In genomic region chr19:4803736-4804695, GRCh38 we compare ENCODE assay signal across 8 cellular contexts. TPM values are rescaled to one million over a fixed set of nuclear protein-coding genes. Genes with fewer than 3 reads are reported as not detected.
DNase-seq lines count a peak whose midpoint lies in the region; ATAC-seq and TF ChIP-seq lines count a peak whose summit lies in the region.

No MANE protein-coding gene starts in this region.

- no peak overlapping the region for H3K27ac Mint-ChIP-seq in mesothelial cell of epicardium

- H3K9me3 ChIP-seq in stomach: no peaks in the 10 kb centered on the region

- peaks cover 2% of the 10 kb centered on the region for H3K4me1 Mint-ChIP-seq in mesothelial cell of epicardium

- TF ChIP-seq POLR2A in stomach (IDR thresholded peaks at IDR 0.05): no peak

- no peaks in the 10 kb centered on the region for H3K27me3 ChIP-seq in stomach

- H3K36me3 Mint-ChIP-seq in mesothelial cell of epicardium: peaks cover 2% of the 10 kb centered on the region

- H3K27ac ChIP-seq in stomach: no peak overlapping the region

- peaks cover 0 to 4% (median 0%) of the 10 kb centered on the region in 4 donors for H3K36me3 ChIP-seq in stomach

- TF ChIP-seq CTCF in mesothelial cell of epicardium (IDR thresholded peaks at IDR 0.05; ENCODE audit: unreplicated experiment) (peak; percentile 54), stomach (IDR thresholded peaks at IDR 0.05) (peak in 5 of 7 experiments; percentile 45 to 72 (median 64))

- DNase-seq in NOMO-1 (lab: John Stamatoyannopoulos, UW; ENCODE audit: unreplicated experiment in 2 of 2): peak; percentile 18 to 31
- DNase-seq in NOMO-1 treated with DMSO at 0.1 percent for 48 hours (lab: John Stamatoyannopoulos, UW; ENCODE audit: unreplicated experiment): no peak
- peak; percentile 15 for DNase-seq in NCI-H2227 treated with DMSO at 0.1 percent for 48 hours (lab: John Stamatoyannopoulos, UW)
- peak; percentile 59 for DNase-seq in activated CD4-positive, alpha-beta T cell treated with anti-CD3 and anti-CD28 coated beads, Interleukin-2, amount 50 U/mL, for 1 hour
- DNase-seq in dermis microvascular lymphatic vessel endothelial cell (ENCODE audit: low read depth in 2 of 2): peak; percentile 30 to 70
- DNase-seq in mesothelial cell of epicardium (ENCODE audit: low spot score in 2 of 2, unreplicated experiment in 2 of 2): peak; percentile 61 to 75
- peak; percentile 65 for DNase-seq in stomach

- peak overlapping the region in 1 of 4 donors; percentile 13 for H3K4me3 ChIP-seq in stomach

- H3K27me3 Mint-ChIP-seq in mesothelial cell of epicardium (ENCODE audit: low read depth): no peaks in the 10 kb centered on the region

- no peak for TF ChIP-seq EP300 in stomach (IDR thresholded peaks at IDR 0.05)

- intact Hi-C loops in stomach (cut with DNase I; ENCODE audit: low total_unique reads): no loop called here

- WGBS in stomach, 5 donors: 44 to 52% (median 46%) methylated on average over 31 to 33 of the region's 33 CpGs

- H3K4me1 ChIP-seq in stomach: peaks cover 0 to 24% (median 19%) of the 10 kb centered on the region in 4 donors

- H3K4me3 Mint-ChIP-seq in mesothelial cell of epicardium: no peak overlapping the region

- no peaks in the 10 kb centered on the region for H3K9me3 Mint-ChIP-seq in mesothelial cell of epicardium

- no peak for ATAC-seq in GM19023 (IDR thresholded peaks at IDR 0.05; ENCODE audit: unreplicated experiment)

RNA-seq across cellular contexts. Expression of gene FEM1A, which starts 12.5 kb away (rescaled TPM):
- total RNA-seq in dermis microvascular lymphatic vessel endothelial cell: 11.6 and 16.9 TPM in 2 replicates
- total RNA-seq in mesothelial cell of epicardium: 11.0 to 11.5 TPM (median 11.5 TPM) in 3 replicates
- 10 to 100 TPM in 3 of 5 donors, 1 to 10 TPM in 2; 8.8 to 30.7 (median 12.8) TPM for total RNA-seq in stomach
- polyA plus RNA-seq in stomach: 1 to 10 TPM; 3.5 to 4.0 (median 3.8) TPM

RNA-seq across cellular contexts. Expression of gene TICAM1, which starts 27.5 kb away (rescaled TPM):
- total RNA-seq in dermis microvascular lymphatic vessel endothelial cell: 2.3 and 4.4 TPM in 2 replicates
- total RNA-seq in mesothelial cell of epicardium: 7.6 to 7.9 TPM (median 7.7 TPM) in 3 replicates
- total RNA-seq in stomach: 10 to 100 TPM in 3 of 5 donors, 1 to 10 TPM in 2; 1.8 to 46.9 (median 19.6) TPM
- 10 to 100 TPM; 11.6 to 16.2 (median 13.7) TPM for polyA plus RNA-seq in stomach
